Comparison of ENCODE assay signal across 9 cellular contexts in genomic region chr20:32358632-32358882, GRCh38. TPM values are rescaled to one million over a fixed set of nuclear protein-coding genes. Genes with fewer than 3 reads are reported as not detected.
DNase-seq lines count a peak whose midpoint lies in the region; ATAC-seq and TF ChIP-seq lines count a peak whose summit lies in the region.
"Had no signal": no experiment of that assay in that cellular context is flagged by ENCODE, and none has a peak within 500 bp of the region (broad histone marks: within the 10 kb centered on the region; RNA-seq: fewer than 3 reads in every experiment).

No MANE protein-coding gene starts in this region.

- no peaks in the 10 kb centered on the region for H4K20me1 ChIP-seq in mammary epithelial cell (ENCODE audit: insufficient read depth, low read length)

- no peak overlapping the region for H3K27ac ChIP-seq in mammary epithelial cell (ENCODE audit: insufficient read depth, low read depth, low read length)
- peak overlapping the region; percentile 96 to 97 for H3K27ac ChIP-seq in mucosa of rectum (ENCODE audit: low read depth in 2 of 2, low read length in 2 of 2)

- peaks cover 82% of the 10 kb centered on the region for H3K4me1 Mint-ChIP-seq in stimulated activated naive CD8-positive, alpha-beta T cell treated with anti-CD3 and anti-CD28 coated beads, Interleukin-15, Interleukin-2, amounts not matched to agents 100 ng/mL and 50 ng/mL, for 24 hours (ENCODE audit: low read depth)

- DNase-seq in stimulated activated naive CD8-positive, alpha-beta T cell treated with anti-CD3 and anti-CD28 coated beads, Interleukin-15, Interleukin-2, amounts not matched to agents 100 U/mL and 50 U/mL, for 24 hours, result no peak
- DNase-seq in mammary epithelial cell (no peak), iPS-NIHi11 (ENCODE audit: low spot score) (no peak), iPS-NIHi7 (ENCODE audit: extremely low spot score) (no peak)

- H3K9ac ChIP-seq in mammary epithelial cell (ENCODE audit: insufficient read depth, low read length) (no peak overlapping the region), mucosa of rectum (ENCODE audit: low read depth in 1 of 2, low read length in 2 of 2) (no peak overlapping the region)

- peaks cover 25% of the 10 kb centered on the region for H3K36me3 Mint-ChIP-seq in stimulated activated naive CD8-positive, alpha-beta T cell treated with anti-CD3 and anti-CD28 coated beads, Interleukin-15, Interleukin-2, amounts not matched to agents 100 ng/mL and 50 ng/mL, for 24 hours (ENCODE audit: low read depth)

- H3K27me3 Mint-ChIP-seq in stimulated activated naive CD8-positive, alpha-beta T cell treated with anti-CD3 and anti-CD28 coated beads, Interleukin-15, Interleukin-2, amounts not matched to agents 100 ng/mL and 50 ng/mL, for 24 hours, result no peaks in the 10 kb centered on the region
- H3K27me3 Mint-ChIP-seq: T-cell had no signal

- in situ Hi-C loops in mammary epithelial cell (cut with MboI; ENCODE audit: low sequenced_read_pairs in 2 of 2), result no loop called here

- peak overlapping the region; percentile 99 for H3K4me3 Mint-ChIP-seq in stimulated activated naive CD8-positive, alpha-beta T cell treated with anti-CD3 and anti-CD28 coated beads, Interleukin-15, Interleukin-2, amounts not matched to agents 100 ng/mL and 50 ng/mL, for 24 hours

- TF ChIP-seq CTCF in mammary epithelial cell (conservative IDR thresholded peaks at IDR 0.05 in 1 of 2, IDR thresholded peaks at IDR 0.05 in 1 of 2; ENCODE audit: extremely low read depth in 1 of 2, insufficient read depth in 1 of 2, low read depth in 1 of 2, low read length in 2 of 2), result no peak

- peaks cover 38% of the 10 kb centered on the region for H3K4me1 ChIP-seq in mammary epithelial cell (ENCODE audit: insufficient read depth, low read length)
- H3K4me1 ChIP-seq in mucosa of rectum (ENCODE audit: control insufficient read depth in 2 of 2, insufficient read depth in 2 of 2, low read length in 2 of 2), result peaks cover 12 to 26% of the 10 kb centered on the region in 2 donors

- intact Hi-C loops in mammary epithelial cell (cut with micrococcal nuclease), result loop anchor here (1.0 to 2.0 kb wide), 2 partner anchors 126 to 151 kb away; partner anchors contain the start of genes PLAGL2 and POFUT1

- H3K9me3 ChIP-seq in mammary epithelial cell (replicated peaks; ENCODE audit: insufficient read depth, low read length), result no peaks in the 10 kb centered on the region
- H3K9me3 ChIP-seq in mucosa of rectum (ENCODE audit: control insufficient read depth in 2 of 2, low read length in 2 of 2), result no peaks in the 10 kb centered on the region

- CTCF ChIA-PET in mammary epithelial cell (lab: Charles Lee; ENCODE audit: low non-redundant PET), result no interaction called here

- H3K4me3 ChIP-seq in mammary epithelial cell (replicated peaks in 1 of 3; ENCODE audit: insufficient read depth in 1 of 3, low read depth in 2 of 3, low read length in 3 of 3), result peak overlapping the region; percentile 46 to 70 (median 64)
- H3K4me3 ChIP-seq in mucosa of rectum (ENCODE audit: low read length in 2 of 2), result peak overlapping the region; percentile 85 to 92

- no peaks in the 10 kb centered on the region for H3K9me3 Mint-ChIP-seq in stimulated activated naive CD8-positive, alpha-beta T cell treated with anti-CD3 and anti-CD28 coated beads, Interleukin-15, Interleukin-2, amounts not matched to agents 100 ng/mL and 50 ng/mL, for 24 hours
- H3K9me3 Mint-ChIP-seq: T-cell had no signal

- no peak overlapping the region for H2AFZ ChIP-seq in mammary epithelial cell (ENCODE audit: low read depth, low read length)

- no CpG with 5 or more reads among the region's 35 CpGs for WGBS in mammary epithelial cell (ENCODE audit: low coverage, missing lambda C conversion rate)

- H3K27me3 ChIP-seq in mammary epithelial cell (ENCODE audit: insufficient read depth, low read length) (no peaks in the 10 kb centered on the region), mucosa of rectum (ENCODE audit: control insufficient read depth in 2 of 2, insufficient read depth in 2 of 2, low read length in 2 of 2) (no peaks in the 10 kb centered on the region)

- no peaks in the 10 kb centered on the region for H3K36me3 ChIP-seq in mammary epithelial cell (ENCODE audit: insufficient read depth, low read length)
- no peaks in the 10 kb centered on the region for H3K36me3 ChIP-seq in mucosa of rectum (ENCODE audit: control insufficient read depth in 2 of 2, insufficient read depth in 2 of 2, low read length in 2 of 2)

- dilution Hi-C loops in mammary epithelial cell (cut with HindIII; ENCODE audit: low sequenced_read_pairs), result no loop called here

- H3K79me2 ChIP-seq in mammary epithelial cell (ENCODE audit: insufficient read depth, low read length), result peaks cover 50% of the 10 kb centered on the region

- ATAC-seq in stimulated activated naive CD8-positive, alpha-beta T cell treated with anti-CD3 and anti-CD28 coated beads, Interleukin-15, Interleukin-2, amounts not matched to agents 100 U/mL and 50 U/mL, for 24 hours, result no peak
- ATAC-seq in GM19455 (IDR thresholded peaks at IDR 0.05; ENCODE audit: unreplicated experiment), result no peak
- ATAC-seq in HG03469 (IDR thresholded peaks at IDR 0.05; ENCODE audit: unreplicated experiment), result no peak

- BruUV-seq in mammary epithelial cell (replicated peaks; lab: Mats Ljungman, UMichigan), result no TSS peak

- H3K4me2 ChIP-seq in mammary epithelial cell (ENCODE audit: insufficient read depth, low read depth, low read length), result no peak overlapping the region

- no peak overlapping the region for H3K27ac Mint-ChIP-seq in stimulated activated naive CD8-positive, alpha-beta T cell treated with anti-CD3 and anti-CD28 coated beads, Interleukin-15, Interleukin-2, amounts not matched to agents 100 ng/mL and 50 ng/mL, for 24 hours

RNA-seq across cellular contexts. Expression of gene ASXL1, which starts 0.4 kb away (rescaled TPM):
- total RNA-seq in mammary epithelial cell, result 10 to 100 TPM; 37.2 to 60.1 TPM
- 23.8 TPM for polyA plus RNA-seq in mammary epithelial cell
- polyA minus RNA-seq in mammary epithelial cell, result 41.9 TPM
